Comparison of ENCODE assay signal across 8 cellular contexts in genomic region chr4:20544645-20545044, GRCh38.
DNase-seq lines count a peak whose midpoint lies in the region; ATAC-seq, FAIRE-seq and TF ChIP-seq lines count a peak whose summit lies in the region.

No MANE protein-coding gene starts in this region.

- H3K4me3 ChIP-seq in Loucy (ENCODE audit: low read length, poor library complexity, severe bottlenecking), result no peak overlapping the region
- H3K4me3 ChIP-seq in adipocyte (ENCODE audit: low read length), result no peak overlapping the region
- H3K4me3 ChIP-seq in aorta (ENCODE audit: low read length in 2 of 2), result no peak overlapping the region

- WGBS in aorta, 2 donors, result 16 to 19% methylated on average over 3 of the region's 3 CpGs

- no peaks in the 10 kb centered on the region for H3K36me3 ChIP-seq in Loucy (ENCODE audit: insufficient read depth, low read length)
- no peaks in the 10 kb centered on the region for H3K36me3 ChIP-seq in adipocyte (ENCODE audit: control insufficient read depth, insufficient read depth, low read length, severe bottlenecking)
- no peaks in the 10 kb centered on the region for H3K36me3 ChIP-seq in aorta (ENCODE audit: control insufficient read depth in 1 of 2, insufficient read depth in 2 of 2, low read length in 1 of 2)

- H4K20me1 ChIP-seq in Loucy (ENCODE audit: insufficient read depth, low read length, poor library complexity, severe bottlenecking), result no peaks in the 10 kb centered on the region

- no peak overlapping the region for H2AFZ ChIP-seq in Loucy (ENCODE audit: low read length)

- H3K9me3 ChIP-seq in Loucy (ENCODE audit: insufficient read depth, low read depth, low read length) (no peaks in the 10 kb centered on the region), adipocyte (ENCODE audit: control insufficient read depth, low read length) (no peaks in the 10 kb centered on the region), aorta (ENCODE audit: control insufficient read depth, low read length) (no peaks in the 10 kb centered on the region)

- DNase-seq in adipocyte (ENCODE audit: low read depth) (peak; percentile 82), iris pigment epithelial cell (ENCODE audit: low read depth) (peak; percentile 67), aorta (no peak), GM19238 (ENCODE audit: insufficient read length, low spot score) (no peak), T1000 (lab: John Stamatoyannopoulos, UW) (no peak)
- no peak for DNase-seq in stimulated activated naive CD8-positive, alpha-beta T cell treated with anti-CD3 and anti-CD28 coated beads, Interleukin-15, Interleukin-2, amounts not matched to agents 100 U/mL and 50 U/mL, for 24 hours

- TF ChIP-seq CTCF in Loucy (conservative IDR thresholded peaks at IDR 0.05; ENCODE audit: low read length), result peak; percentile 67

- no peaks in the 10 kb centered on the region for H3K9me2 ChIP-seq in Loucy (replicated peaks; ENCODE audit: low read depth, low read length)

- FAIRE-seq in G401.6 (lab: Jason Lieb, UNC), result peak; percentile 90

- H3K9ac ChIP-seq in Loucy (ENCODE audit: low read depth, low read length, poor library complexity, severe bottlenecking), result no peak overlapping the region
- no peak overlapping the region for H3K9ac ChIP-seq in adipocyte (ENCODE audit: low read length)

- no peaks in the 10 kb centered on the region for H3K4me1 ChIP-seq in Loucy (ENCODE audit: insufficient read depth, low read length, poor library complexity, severe bottlenecking)
- H3K4me1 ChIP-seq in adipocyte (ENCODE audit: control insufficient read depth, insufficient read depth, low read length), result peaks cover 7% of the 10 kb centered on the region
- H3K4me1 ChIP-seq in aorta (ENCODE audit: control insufficient read depth in 1 of 2, insufficient read depth in 2 of 2, low read length in 2 of 2), result no peaks in the 10 kb centered on the region

- H3K4me2 ChIP-seq in Loucy (ENCODE audit: low read depth, low read length, poor library complexity, severe bottlenecking), result no peak overlapping the region

- ATAC-seq in aorta (ENCODE audit: low FRiP score), result peak; percentile 64
- ATAC-seq in stimulated activated naive CD8-positive, alpha-beta T cell treated with anti-CD3 and anti-CD28 coated beads, Interleukin-15, Interleukin-2, amounts not matched to agents 100 U/mL and 50 U/mL, for 24 hours, result no peak

- intact Hi-C loops in aorta (cut with DNase I), result loop anchor here (10.0 kb wide), 2 partner anchors 120 to 130 kb away; no protein-coding TSS in a partner anchor

- H3F3A ChIP-seq in Loucy (ENCODE audit: low read depth), result no peaks in the 10 kb centered on the region

- no peaks in the 10 kb centered on the region for H3K79me2 ChIP-seq in Loucy (ENCODE audit: insufficient read depth, low read length)

- no peaks in the 10 kb centered on the region for H3K27me3 ChIP-seq in Loucy (ENCODE audit: insufficient read depth, low read length, poor library complexity, severe bottlenecking)
- H3K27me3 ChIP-seq in adipocyte (replicated peaks; ENCODE audit: control insufficient read depth, insufficient read depth, low read length), result no peaks in the 10 kb centered on the region
- no peaks in the 10 kb centered on the region for H3K27me3 ChIP-seq in aorta (ENCODE audit: control insufficient read depth in 1 of 2, insufficient read depth in 2 of 2, low read length in 1 of 2)

- no peak overlapping the region for H3K27ac ChIP-seq in aorta (ENCODE audit: low read depth in 1 of 2, low read length in 2 of 2)

Comparison
In these comparisons a context has a peak if more than half of its experiments do, and no peak if none do; other contexts are left out.
1. DNase-seq: peak in adipocyte (single experiment) and iris pigment epithelial cell (single experiment); none in aorta (0 of 2), GM19238 (single experiment), T1000 (single experiment) and stimulated activated naive CD8-positive, alpha-beta T cell treated with anti-CD3 and anti-CD28 coated beads, Interleukin-15, Interleukin-2, amounts not matched to agents 100 U/mL and 50 U/mL, for 24 hours (single experiment).